ENCODE assay signal across 33 cellular contexts in the genomic region with DNA sequence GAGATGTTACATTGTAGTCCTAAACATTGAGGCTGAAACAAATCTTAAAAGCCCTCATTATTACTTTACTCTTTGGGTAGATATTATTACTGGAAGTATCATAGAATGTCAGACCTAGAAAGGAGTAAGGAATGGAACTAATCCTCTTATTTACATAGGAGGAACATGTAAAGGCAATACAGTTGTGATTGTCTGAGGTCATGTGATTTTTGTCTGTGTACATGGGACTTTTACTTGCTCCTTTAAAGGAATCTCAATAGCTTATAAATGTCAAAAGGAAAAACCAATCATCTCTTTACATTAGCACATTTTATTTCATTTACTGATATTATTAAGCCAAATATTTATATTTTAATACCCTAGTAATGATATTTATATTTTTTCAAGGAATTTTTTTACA.
"Had no signal": no experiment of that assay in that cellular context is flagged by ENCODE, and none has a peak within 500 bp of the region (broad histone marks: within the 10 kb centered on the region; RNA-seq: fewer than 3 reads in every experiment).

No MANE protein-coding gene starts in this region.

- H3K36me3 ChIP-seq: adrenal gland, brain microvascular endothelial cell, breast epithelium, cardiac muscle cell had no signal

- DNase-seq: activated B cell treated with CpG ODN at 0.5 μM for 24 hours; activated CD4-positive, alpha-beta memory T cell treated with anti-CD3 and anti-CD28 coated beads for 36 hours; activated CD4-positive, alpha-beta T cell treated with anti-CD3 and anti-CD28 coated beads for 4 hours; activated CD4-positive, alpha-beta T cell treated with anti-CD3 and anti-CD28 coated beads, Interleukin-2, amount 10 ng/mL, durations not matched to agents 24 days and 14 days; activated CD4-positive, alpha-beta T cell treated with anti-CD3 and anti-CD28 coated beads, Interleukin-2, amount 50 U/mL, for 1 hour; activated CD4-positive, alpha-beta T cell treated with anti-CD3 and anti-CD28 coated beads, Interleukin-2, amount 50 U/mL, for 4 hours; activated CD4-positive, CD25-positive, alpha-beta regulatory T cell treated with anti-CD3 and anti-CD28 coated beads, Interleukin-2, amount 50 U/mL, for 72 hours; activated CD8-positive, alpha-beta memory T cell treated with anti-CD3 and anti-CD28 coated beads, Interleukin-2, amount 50 U/mL, for 4 hours; activated CD8-positive, alpha-beta T cell treated with anti-CD3 and anti-CD28 coated beads for 36 hours; activated effector memory CD4-positive, alpha-beta T cell treated with anti-CD3 and anti-CD28 coated beads, Interleukin-2, amount 50 U/mL, for 16 hours; activated gamma-delta T cell treated with Interleukin-2 at 50 U/mL for 16 hours; activated naive CD4-positive, alpha-beta T cell; activated naive CD4-positive, alpha-beta T cell treated with anti-CD3 and anti-CD28 coated beads for 36 hours; activated naive CD4-positive, alpha-beta T cell treated with anti-CD3 and anti-CD28 coated beads, Interleukin-2, amount 50 U/mL, for 16 hours; activated naive CD8-positive, alpha-beta T cell treated with anti-CD3 and anti-CD28 coated beads for 36 hours; activated T-cell treated with anti-CD3 and anti-CD28 coated beads for 4 hours; activated T-cell treated with anti-CD3 and anti-CD28 coated beads, Interleukin-2, amount 50 U/mL, for 1 hour; activated T-cell treated with anti-CD3 and anti-CD28 coated beads, Interleukin-2, amount 50 U/mL, for 4 hours; activated T-cell treated with anti-CD3 and anti-CD28 coated beads, Interleukin-2, amount 50 U/mL, for 72 hours; adrenal gland; amniotic stem cell; aorta; body of pancreas; brain microvascular endothelial cell; caudate nucleus; cerebellar nuclear complex; T-cell; T-helper 2 cell; T-helper 9 cell had no signal

- H3K4me3 ChIP-seq: adrenal gland, body of pancreas, breast epithelium, cardiac muscle cell had no signal

- FAIRE-seq: astrocyte, TTC549 had no signal

- H3K27me3 ChIP-seq: adrenal gland, body of pancreas, brain microvascular endothelial cell, breast epithelium had no signal
